1 cellular context compared by ENCODE assay signal in the genomic region with DNA sequence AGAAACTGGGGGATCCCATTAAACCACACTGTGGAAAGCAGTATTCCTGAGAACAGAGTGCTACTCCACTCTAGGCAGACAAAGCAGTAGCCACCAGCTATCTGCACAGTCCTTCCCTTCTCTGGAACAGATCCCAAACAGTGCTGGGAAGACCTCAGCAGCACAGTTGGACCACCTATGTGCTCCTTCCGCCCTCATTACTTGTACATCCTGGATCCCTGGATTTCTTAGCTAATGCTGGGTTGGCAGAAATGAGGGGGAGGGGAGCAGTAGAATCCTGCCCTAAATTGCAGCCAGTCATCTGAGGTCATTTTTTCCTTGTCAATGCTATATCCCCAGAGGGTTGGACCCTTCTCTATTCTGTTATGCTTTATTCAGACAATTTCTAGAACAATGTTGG.
TF ChIP-seq lines count a peak whose summit lies in the region.

No MANE protein-coding gene starts in this region.

TF ChIP-seq in SK-N-SH treated with all-trans-retinoic acid at 6 μM for 48 hours, 23 proteins besides CTCF, POLR2A, EP300 and RAD21 (continued from another document):
- TF ChIP-seq, protein P1, sequence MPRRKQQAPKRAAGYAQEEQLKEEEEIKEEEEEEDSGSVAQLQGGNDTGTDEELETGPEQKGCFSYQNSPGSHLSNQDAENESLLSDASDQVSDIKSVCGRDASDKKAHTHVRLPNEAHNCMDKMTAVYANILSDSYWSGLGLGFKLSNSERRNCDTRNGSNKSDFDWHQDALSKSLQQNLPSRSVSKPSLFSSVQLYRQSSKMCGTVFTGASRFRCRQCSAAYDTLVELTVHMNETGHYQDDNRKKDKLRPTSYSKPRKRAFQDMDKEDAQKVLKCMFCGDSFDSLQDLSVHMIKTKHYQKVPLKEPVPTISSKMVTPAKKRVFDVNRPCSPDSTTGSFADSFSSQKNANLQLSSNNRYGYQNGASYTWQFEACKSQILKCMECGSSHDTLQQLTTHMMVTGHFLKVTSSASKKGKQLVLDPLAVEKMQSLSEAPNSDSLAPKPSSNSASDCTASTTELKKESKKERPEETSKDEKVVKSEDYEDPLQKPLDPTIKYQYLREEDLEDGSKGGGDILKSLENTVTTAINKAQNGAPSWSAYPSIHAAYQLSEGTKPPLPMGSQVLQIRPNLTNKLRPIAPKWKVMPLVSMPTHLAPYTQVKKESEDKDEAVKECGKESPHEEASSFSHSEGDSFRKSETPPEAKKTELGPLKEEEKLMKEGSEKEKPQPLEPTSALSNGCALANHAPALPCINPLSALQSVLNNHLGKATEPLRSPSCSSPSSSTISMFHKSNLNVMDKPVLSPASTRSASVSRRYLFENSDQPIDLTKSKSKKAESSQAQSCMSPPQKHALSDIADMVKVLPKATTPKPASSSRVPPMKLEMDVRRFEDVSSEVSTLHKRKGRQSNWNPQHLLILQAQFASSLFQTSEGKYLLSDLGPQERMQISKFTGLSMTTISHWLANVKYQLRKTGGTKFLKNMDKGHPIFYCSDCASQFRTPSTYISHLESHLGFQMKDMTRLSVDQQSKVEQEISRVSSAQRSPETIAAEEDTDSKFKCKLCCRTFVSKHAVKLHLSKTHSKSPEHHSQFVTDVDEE (CRISPR knock-in tag; IDR thresholded peaks at IDR 0.05) = no peak
- TF ChIP-seq GLIS3 (CRISPR knock-in tag; IDR thresholded peaks at IDR 0.05) = no peak
- TF ChIP-seq ZFP3 (CRISPR knock-in tag; IDR thresholded peaks at IDR 0.05) = no peak
- TF ChIP-seq ESRRG (CRISPR knock-in tag; IDR thresholded peaks at IDR 0.05) = no peak
- TF ChIP-seq TCF4 (CRISPR knock-in tag; IDR thresholded peaks at IDR 0.05; ENCODE audit: borderline replicate concordance) = no peak
- TF ChIP-seq, protein P2, sequence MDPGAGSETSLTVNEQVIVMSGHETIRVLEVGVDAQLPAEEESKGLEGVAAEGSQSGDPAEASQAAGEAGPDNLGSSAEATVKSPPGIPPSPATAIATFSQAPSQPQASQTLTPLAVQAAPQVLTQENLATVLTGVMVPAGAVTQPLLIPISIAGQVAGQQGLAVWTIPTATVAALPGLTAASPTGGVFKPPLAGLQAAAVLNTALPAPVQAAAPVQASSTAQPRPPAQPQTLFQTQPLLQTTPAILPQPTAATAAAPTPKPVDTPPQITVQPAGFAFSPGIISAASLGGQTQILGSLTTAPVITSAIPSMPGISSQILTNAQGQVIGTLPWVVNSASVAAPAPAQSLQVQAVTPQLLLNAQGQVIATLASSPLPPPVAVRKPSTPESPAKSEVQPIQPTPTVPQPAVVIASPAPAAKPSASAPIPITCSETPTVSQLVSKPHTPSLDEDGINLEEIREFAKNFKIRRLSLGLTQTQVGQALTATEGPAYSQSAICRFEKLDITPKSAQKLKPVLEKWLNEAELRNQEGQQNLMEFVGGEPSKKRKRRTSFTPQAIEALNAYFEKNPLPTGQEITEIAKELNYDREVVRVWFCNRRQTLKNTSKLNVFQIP (CRISPR knock-in tag; IDR thresholded peaks at IDR 0.05; ENCODE audit: borderline replicate concordance, low read depth) = no peak
- no peak for TF ChIP-seq ISL1 (CRISPR knock-in tag; IDR thresholded peaks at IDR 0.05)
- no peak for TF ChIP-seq ZNF565 (CRISPR knock-in tag; conservative IDR thresholded peaks at IDR 0.05; ENCODE audit: low read depth)
TF ChIP-seq in SK-N-SH treated with all-trans-retinoic acid at 6 μM for 48 hours: peak in this region for 0.
